In the genomic region with DNA sequence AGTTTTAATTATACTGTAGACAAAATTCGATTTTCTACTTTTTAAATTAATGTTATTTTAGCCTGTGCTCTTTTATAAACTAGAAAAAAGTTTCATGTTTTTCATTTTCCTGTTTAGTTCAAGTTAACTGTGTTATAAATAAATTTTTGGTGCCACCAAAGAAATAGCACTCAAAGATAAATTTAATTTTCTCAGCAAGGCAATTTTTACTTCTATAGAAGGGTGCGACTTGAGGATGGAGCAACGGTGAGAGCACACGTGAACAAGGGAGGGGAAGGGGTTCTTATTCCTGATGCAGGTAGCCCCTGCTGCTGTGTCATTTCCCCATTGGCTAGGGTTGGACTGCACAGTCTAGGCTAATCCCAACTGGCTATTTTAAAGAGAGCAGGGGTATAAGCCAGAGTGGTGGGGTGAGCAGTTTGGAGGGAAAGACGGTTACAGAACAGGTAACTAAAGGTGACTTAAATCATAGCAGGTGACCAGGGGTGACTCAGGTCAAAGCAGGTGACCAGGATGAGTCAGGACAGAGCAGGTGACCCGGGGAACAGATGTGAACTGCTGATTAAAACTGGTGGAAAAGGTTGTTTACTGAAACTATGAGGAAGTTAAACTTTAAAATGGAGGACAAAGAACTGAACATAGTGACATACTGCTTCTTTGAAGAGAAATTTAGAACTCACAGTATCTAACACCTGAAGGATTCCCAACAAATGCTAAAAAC, we compare ENCODE assay signal across 1 cellular context.
TF ChIP-seq lines count a peak whose summit lies in the region.

No MANE protein-coding gene starts in this region.

TF ChIP-seq in HepG2, 621 proteins besides CTCF, POLR2A, EP300 and RAD21:
- TF ChIP-seq, protein P1, sequence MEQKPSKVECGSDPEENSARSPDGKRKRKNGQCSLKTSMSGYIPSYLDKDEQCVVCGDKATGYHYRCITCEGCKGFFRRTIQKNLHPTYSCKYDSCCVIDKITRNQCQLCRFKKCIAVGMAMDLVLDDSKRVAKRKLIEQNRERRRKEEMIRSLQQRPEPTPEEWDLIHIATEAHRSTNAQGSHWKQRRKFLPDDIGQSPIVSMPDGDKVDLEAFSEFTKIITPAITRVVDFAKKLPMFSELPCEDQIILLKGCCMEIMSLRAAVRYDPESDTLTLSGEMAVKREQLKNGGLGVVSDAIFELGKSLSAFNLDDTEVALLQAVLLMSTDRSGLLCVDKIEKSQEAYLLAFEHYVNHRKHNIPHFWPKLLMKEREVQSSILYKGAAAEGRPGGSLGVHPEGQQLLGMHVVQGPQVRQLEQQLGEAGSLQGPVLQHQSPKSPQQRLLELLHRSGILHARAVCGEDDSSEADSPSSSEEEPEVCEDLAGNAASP (CRISPR knock-in tag; IDR thresholded peaks at IDR 0.05; ENCODE audit: borderline replicate concordance), result peak; percentile 34; the same call in 1 of the 2 replicates
- peak; percentile 75 for TF ChIP-seq FOSL2 (CRISPR knock-in tag; IDR thresholded peaks at IDR 0.05)
- TF ChIP-seq NONO (IDR thresholded peaks at IDR 0.05), result no peak
- TF ChIP-seq NONO (CRISPR knock-in tag; conservative IDR thresholded peaks at IDR 0.05), result no peak
- TF ChIP-seq ZNF737 (CRISPR knock-in tag; IDR thresholded peaks at IDR 0.05; ENCODE audit: borderline replicate concordance), result no peak
- TF ChIP-seq, protein P2, sequence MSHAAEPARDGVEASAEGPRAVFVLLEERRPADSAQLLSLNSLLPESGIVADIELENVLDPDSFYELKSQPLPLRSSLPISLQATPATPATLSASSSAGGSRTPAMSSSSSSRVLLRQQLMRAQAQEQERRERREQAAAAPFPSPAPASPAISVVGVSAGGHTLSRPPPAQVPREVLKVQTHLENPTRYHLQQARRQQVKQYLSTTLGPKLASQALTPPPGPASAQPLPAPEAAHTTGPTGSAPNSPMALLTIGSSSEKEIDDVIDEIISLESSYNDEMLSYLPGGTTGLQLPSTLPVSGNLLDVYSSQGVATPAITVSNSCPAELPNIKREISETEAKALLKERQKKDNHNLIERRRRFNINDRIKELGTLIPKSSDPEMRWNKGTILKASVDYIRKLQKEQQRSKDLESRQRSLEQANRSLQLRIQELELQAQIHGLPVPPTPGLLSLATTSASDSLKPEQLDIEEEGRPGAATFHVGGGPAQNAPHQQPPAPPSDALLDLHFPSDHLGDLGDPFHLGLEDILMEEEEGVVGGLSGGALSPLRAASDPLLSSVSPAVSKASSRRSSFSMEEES (CRISPR knock-in tag; IDR thresholded peaks at IDR 0.05), result peak; percentile 69
- peak; percentile 58 for TF ChIP-seq ZEB1 (IDR thresholded peaks at IDR 0.05; ENCODE audit: insufficient replicate concordance, low read depth)
- no peak for TF ChIP-seq HMG20A (CRISPR knock-in tag; IDR thresholded peaks at IDR 0.05; ENCODE audit: borderline replicate concordance)
- TF ChIP-seq RCOR2 (CRISPR knock-in tag; IDR thresholded peaks at IDR 0.05), result no peak
- TF ChIP-seq, protein P3, sequence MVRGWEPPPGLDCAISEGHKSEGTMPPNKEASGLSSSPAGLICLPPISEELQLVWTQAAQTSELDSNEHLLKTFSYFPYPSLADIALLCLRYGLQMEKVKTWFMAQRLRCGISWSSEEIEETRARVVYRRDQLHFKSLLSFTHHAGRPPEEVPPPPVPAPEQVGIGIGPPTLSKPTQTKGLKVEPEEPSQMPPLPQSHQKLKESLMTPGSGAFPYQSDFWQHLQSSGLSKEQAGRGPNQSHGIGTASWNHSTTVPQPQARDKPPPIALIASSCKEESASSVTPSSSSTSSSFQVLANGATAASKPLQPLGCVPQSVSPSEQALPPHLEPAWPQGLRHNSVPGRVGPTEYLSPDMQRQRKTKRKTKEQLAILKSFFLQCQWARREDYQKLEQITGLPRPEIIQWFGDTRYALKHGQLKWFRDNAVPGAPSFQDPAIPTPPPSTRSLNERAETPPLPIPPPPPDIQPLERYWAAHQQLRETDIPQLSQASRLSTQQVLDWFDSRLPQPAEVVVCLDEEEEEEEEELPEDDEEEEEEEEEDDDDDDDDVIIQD (CRISPR knock-in tag; IDR thresholded peaks at IDR 0.05; ENCODE audit: low read depth), result peak; percentile 67; the same call in 1 of the 2 replicates
- TF ChIP-seq ELF3 (CRISPR knock-in tag; IDR thresholded peaks at IDR 0.05), result peak; percentile 50; the same call in 1 of the 2 replicates
- no peak for TF ChIP-seq HOXA3 (CRISPR knock-in tag; IDR thresholded peaks at IDR 0.05)
- no peak for TF ChIP-seq FOXM1 (CRISPR knock-in tag; IDR thresholded peaks at IDR 0.05)
- no peak for TF ChIP-seq ATF7-NPFF (CRISPR knock-in tag; IDR thresholded peaks at IDR 0.05; ENCODE audit: low read depth)
- peak; percentile 35; the same call in 1 of the 2 replicates for TF ChIP-seq RARA (CRISPR knock-in tag; IDR thresholded peaks at IDR 0.05)
